8 cellular contexts compared by ENCODE assay signal in genomic region chr5:132883261-132883834, GRCh38. TPM values are rescaled to one million over a fixed set of nuclear protein-coding genes. Genes with fewer than 3 reads are reported as not detected.
DNase-seq lines count a peak whose midpoint lies in the region; ATAC-seq, FAIRE-seq and TF ChIP-seq lines count a peak whose summit lies in the region.

No MANE protein-coding gene starts in this region.

- in situ Hi-C loops in mammary epithelial cell (cut with MboI; ENCODE audit: low sequenced_read_pairs in 2 of 2): no loop called here

- H3K9me3 ChIP-seq in mammary epithelial cell (replicated peaks; ENCODE audit: insufficient read depth, low read length): no peaks in the 10 kb centered on the region
- H3K9me3 ChIP-seq in kidney (ENCODE audit: control insufficient read depth in 1 of 2, low read length in 2 of 2): no peaks in the 10 kb centered on the region

- intact Hi-C loops in mammary epithelial cell (cut with micrococcal nuclease): loop anchor here (1.0 to 5.0 kb wide), 2 partner anchors 53 to 356 kb away; partner anchors contain the start of gene SHROOM1
- intact Hi-C loops in kidney (cut with DNase I): no loop called here

- H3K4me1 ChIP-seq in mammary epithelial cell (ENCODE audit: insufficient read depth, low read length): no peaks in the 10 kb centered on the region
- no peaks in the 10 kb centered on the region for H3K4me1 ChIP-seq in kidney (ENCODE audit: control insufficient read depth in 1 of 2, insufficient read depth in 1 of 2, low read depth in 1 of 2, low read length in 2 of 2)

- no peak for DNase-seq in activated naive CD8-positive, alpha-beta T cell treated with anti-CD3 and anti-CD28 coated beads, Interleukin-2, amount 10 ng/mL, durations not matched to agents 7 days and 5 days
- DNase-seq in activated naive CD8-positive, alpha-beta T cell treated with anti-CD3 and anti-CD28 coated beads for 36 hours: no peak
- DNase-seq in HT1080 (ENCODE audit: low read depth) (peak; percentile 69), RKO (ENCODE audit: low spot score) (peak; percentile 88), mammary epithelial cell (peak; percentile 49), kidney (no peak), stromal cell of bone marrow (ENCODE audit: low read depth) (peak; percentile 52), NK-92 (lab: John Stamatoyannopoulos, UW; ENCODE audit: unreplicated experiment) (no peak)

- H3K27me3 Mint-ChIP-seq in activated naive CD8-positive, alpha-beta T cell treated with anti-CD3 and anti-CD28 coated beads, Interleukin-2, amount 10 ng/mL, durations not matched to agents 7 days and 5 days: no peaks in the 10 kb centered on the region
- no peaks in the 10 kb centered on the region for H3K27me3 Mint-ChIP-seq in activated naive CD8-positive, alpha-beta T cell treated with anti-CD3 and anti-CD28 coated beads for 36 hours

- dilution Hi-C loops in mammary epithelial cell (cut with HindIII; ENCODE audit: low sequenced_read_pairs): loop anchor here (5.0 kb wide), 1 partner anchor 69 kb away; no protein-coding TSS in a partner anchor

- peaks cover 20% of the 10 kb centered on the region for H3K36me3 Mint-ChIP-seq in activated naive CD8-positive, alpha-beta T cell treated with anti-CD3 and anti-CD28 coated beads, Interleukin-2, amount 10 ng/mL, durations not matched to agents 7 days and 5 days
- peaks cover 8% of the 10 kb centered on the region for H3K36me3 Mint-ChIP-seq in activated naive CD8-positive, alpha-beta T cell treated with anti-CD3 and anti-CD28 coated beads for 36 hours

- CTCF ChIA-PET in mammary epithelial cell (lab: Charles Lee; ENCODE audit: low non-redundant PET): interaction anchor here (0.6 kb wide), 1 partner anchor 9 kb away, joined by 4 read pairs; no protein-coding TSS in a partner anchor

- H3K9ac ChIP-seq in mammary epithelial cell (ENCODE audit: insufficient read depth, low read length) (no peak overlapping the region), kidney (ENCODE audit: low read length in 2 of 2) (no peak overlapping the region)

- FAIRE-seq in kidney (lab: Jason Lieb, UNC): peak; percentile 44

- H3K36me3 ChIP-seq in mammary epithelial cell (ENCODE audit: insufficient read depth, low read length): peaks cover 54% of the 10 kb centered on the region
- H3K36me3 ChIP-seq in kidney (ENCODE audit: control insufficient read depth in 1 of 2, insufficient read depth in 2 of 2, low read length in 2 of 2): peaks cover 41 to 53% of the 10 kb centered on the region in 2 donors

- peak overlapping the region; percentile 19 for H3K27ac Mint-ChIP-seq in activated naive CD8-positive, alpha-beta T cell treated with anti-CD3 and anti-CD28 coated beads, Interleukin-2, amount 10 ng/mL, durations not matched to agents 7 days and 5 days
- H3K27ac Mint-ChIP-seq in activated naive CD8-positive, alpha-beta T cell treated with anti-CD3 and anti-CD28 coated beads for 36 hours: no peak overlapping the region

- no peak overlapping the region for H3K4me2 ChIP-seq in mammary epithelial cell (ENCODE audit: insufficient read depth, low read depth, low read length)

- no peaks in the 10 kb centered on the region for H3K4me1 Mint-ChIP-seq in activated naive CD8-positive, alpha-beta T cell treated with anti-CD3 and anti-CD28 coated beads, Interleukin-2, amount 10 ng/mL, durations not matched to agents 7 days and 5 days
- peaks cover 8% of the 10 kb centered on the region for H3K4me1 Mint-ChIP-seq in activated naive CD8-positive, alpha-beta T cell treated with anti-CD3 and anti-CD28 coated beads for 36 hours

- peak; percentile 76 for ATAC-seq in activated naive CD8-positive, alpha-beta T cell treated with anti-CD3 and anti-CD28 coated beads, Interleukin-2, amount 10 ng/mL, durations not matched to agents 7 days and 5 days (ENCODE audit: low read depth)

- no peaks in the 10 kb centered on the region for H3K27me3 ChIP-seq in mammary epithelial cell (ENCODE audit: insufficient read depth, low read length)

- H3K79me2 ChIP-seq in mammary epithelial cell (ENCODE audit: insufficient read depth, low read length): no peaks in the 10 kb centered on the region

- POLR2A ChIA-PET in activated naive CD8-positive, alpha-beta T cell treated with anti-CD3 and anti-CD28 coated beads, Interleukin-2, amount 10 ng/mL, durations not matched to agents 7 days and 5 days (lab: Charles Lee): interaction anchor here (1.2 kb wide), 1 partner anchor 17 kb away, joined by 3 read pairs; the partner anchor contains the start of genes GDF9 and UQCRQ

- TF ChIP-seq CTCF in mammary epithelial cell (conservative IDR thresholded peaks at IDR 0.05 in 1 of 2, IDR thresholded peaks at IDR 0.05 in 1 of 2; ENCODE audit: extremely low read depth in 1 of 2, insufficient read depth in 1 of 2, low read depth in 1 of 2, low read length in 2 of 2) (peak; percentile 56 to 69), kidney (IDR thresholded peaks at IDR 0.05; ENCODE audit: borderline replicate concordance, extremely low read depth, insufficient read depth) (peak; percentile 66)

- no peak overlapping the region for H2AFZ ChIP-seq in mammary epithelial cell (ENCODE audit: low read depth, low read length)

- H3K4me3 Mint-ChIP-seq in activated naive CD8-positive, alpha-beta T cell treated with anti-CD3 and anti-CD28 coated beads, Interleukin-2, amount 10 ng/mL, durations not matched to agents 7 days and 5 days: no peak overlapping the region
- no peak overlapping the region for H3K4me3 Mint-ChIP-seq in activated naive CD8-positive, alpha-beta T cell treated with anti-CD3 and anti-CD28 coated beads for 36 hours

- no peaks in the 10 kb centered on the region for H4K20me1 ChIP-seq in mammary epithelial cell (ENCODE audit: insufficient read depth, low read length)

- no TSS peak for BruUV-seq in mammary epithelial cell (replicated peaks; lab: Mats Ljungman, UMichigan)

- H3K4me3 ChIP-seq in mammary epithelial cell (replicated peaks in 1 of 3; ENCODE audit: insufficient read depth in 1 of 3, low read depth in 2 of 3, low read length in 3 of 3) (no peak overlapping the region), kidney (ENCODE audit: low read length in 2 of 2) (no peak overlapping the region)

- H3K9me3 Mint-ChIP-seq in activated naive CD8-positive, alpha-beta T cell treated with anti-CD3 and anti-CD28 coated beads, Interleukin-2, amount 10 ng/mL, durations not matched to agents 7 days and 5 days: no peaks in the 10 kb centered on the region
- H3K9me3 Mint-ChIP-seq in activated naive CD8-positive, alpha-beta T cell treated with anti-CD3 and anti-CD28 coated beads for 36 hours: no peaks in the 10 kb centered on the region

- 21% methylated on average over 2 of the region's 2 CpGs for WGBS in mammary epithelial cell (ENCODE audit: low coverage, missing lambda C conversion rate)

- H3K27ac ChIP-seq in mammary epithelial cell (ENCODE audit: insufficient read depth, low read depth, low read length) (no peak overlapping the region), kidney (ENCODE audit: low read depth in 2 of 2, low read length in 2 of 2) (no peak overlapping the region)

RNA-seq across cellular contexts. Expression of gene LEAP2, which starts 9.9 kb away (rescaled TPM):
- total RNA-seq in activated naive CD8-positive, alpha-beta T cell treated with anti-CD3 and anti-CD28 coated beads, Interleukin-2, amount 10 ng/mL, durations not matched to agents 7 days and 5 days: 1 to 10 TPM; 4.4 to 4.5 TPM
- 1 to 10 TPM; 1.8 TPM for total RNA-seq in activated naive CD8-positive, alpha-beta T cell treated with anti-CD3 and anti-CD28 coated beads for 36 hours
- total RNA-seq in HT1080 (2014; rRNA removed; shearing (Covaris generic)): 0.21 and 0.77 TPM in 2 replicates
- 0.09 and 0.21 TPM in 2 replicates for polyA plus RNA-seq in HT1080 (2015; cell fraction: cytosol; rRNA removed)
- 3.6 and 4.2 TPM in 2 replicates for polyA plus RNA-seq in HT1080 (2015; cell fraction: nucleus; rRNA removed)
- under 1 TPM; 0.17 to 0.80 TPM for total RNA-seq in mammary epithelial cell
- polyA plus RNA-seq in mammary epithelial cell: 0.41 TPM
- polyA minus RNA-seq in mammary epithelial cell: not detected
- total RNA-seq in kidney: 1.5 TPM
- polyA plus RNA-seq in kidney (ENCODE audit: insufficient read depth, low read depth, low replicate concordance): 6.9 TPM

RNA-seq across cellular contexts. Expression of gene UQCRQ, which starts 16.9 kb away (rescaled TPM):
- 100 to 1,000 TPM; 278 to 286 TPM for total RNA-seq in activated naive CD8-positive, alpha-beta T cell treated with anti-CD3 and anti-CD28 coated beads, Interleukin-2, amount 10 ng/mL, durations not matched to agents 7 days and 5 days
- 100 to 1,000 TPM; 652 to 654 TPM for total RNA-seq in activated naive CD8-positive, alpha-beta T cell treated with anti-CD3 and anti-CD28 coated beads for 36 hours
- 201 and 373 TPM in 2 replicates for total RNA-seq in HT1080 (2014; rRNA removed; shearing (Covaris generic))
- polyA plus RNA-seq in HT1080 (2015; cell fraction: cytosol; rRNA removed): 176 and 307 TPM in 2 replicates
- 75.7 and 109 TPM in 2 replicates for polyA plus RNA-seq in HT1080 (2015; cell fraction: nucleus; rRNA removed)
- total RNA-seq in mammary epithelial cell (100 to 1,000 TPM in 1 of 2 donors, 10 to 100 TPM in 1; 45.3 to 461 TPM), kidney (306 TPM)
- polyA plus RNA-seq in mammary epithelial cell (192 TPM), kidney (ENCODE audit: insufficient read depth, low read depth, low replicate concordance) (1,158 TPM)
- polyA minus RNA-seq in mammary epithelial cell: 19.3 TPM

RNA-seq across cellular contexts. Expression of gene GDF9, which starts 17.1 kb away (rescaled TPM):
- under 1 TPM; 0.77 to 0.80 TPM for total RNA-seq in activated naive CD8-positive, alpha-beta T cell treated with anti-CD3 and anti-CD28 coated beads, Interleukin-2, amount 10 ng/mL, durations not matched to agents 7 days and 5 days
- under 1 TPM; 0.26 to 0.29 TPM for total RNA-seq in activated naive CD8-positive, alpha-beta T cell treated with anti-CD3 and anti-CD28 coated beads for 36 hours
- total RNA-seq in HT1080 (2014; rRNA removed; shearing (Covaris generic)): 0.21 TPM in 1 of 2 replicates, not detected in the other
- 0.29 and 0.34 TPM in 2 replicates for polyA plus RNA-seq in HT1080 (2015; cell fraction: cytosol; rRNA removed)
- polyA plus RNA-seq in HT1080 (2015; cell fraction: nucleus; rRNA removed): 0.67 and 0.91 TPM in 2 replicates
- total RNA-seq in mammary epithelial cell: under 1 TPM; 0.50 to 0.66 TPM
- polyA plus RNA-seq in mammary epithelial cell: 0.25 TPM
- not detected for polyA minus RNA-seq in mammary epithelial cell
- 0.88 TPM for total RNA-seq in kidney
- polyA plus RNA-seq in kidney (ENCODE audit: insufficient read depth, low read depth, low replicate concordance): 0.88 TPM

RNA-seq across cellular contexts. Expression of gene SHROOM1, which starts 52.9 kb away (rescaled TPM):
- total RNA-seq in activated naive CD8-positive, alpha-beta T cell treated with anti-CD3 and anti-CD28 coated beads, Interleukin-2, amount 10 ng/mL, durations not matched to agents 7 days and 5 days: 1 to 10 TPM; 4.0 to 6.3 TPM
- total RNA-seq in activated naive CD8-positive, alpha-beta T cell treated with anti-CD3 and anti-CD28 coated beads for 36 hours: 1 to 10 TPM; 1.8 to 2.3 TPM
- 9.3 and 10.3 TPM in 2 replicates for total RNA-seq in HT1080 (2014; rRNA removed; shearing (Covaris generic))
- polyA plus RNA-seq in HT1080 (2015; cell fraction: cytosol; rRNA removed): 8.5 and 13.4 TPM in 2 replicates
- 25.8 and 30.6 TPM in 2 replicates for polyA plus RNA-seq in HT1080 (2015; cell fraction: nucleus; rRNA removed)
- total RNA-seq in mammary epithelial cell: 10 to 100 TPM in 1 of 2 donors, 1 to 10 TPM in 1; 4.7 to 13.0 TPM
- polyA plus RNA-seq in mammary epithelial cell: 5.7 TPM
- polyA minus RNA-seq in mammary epithelial cell: 0.31 TPM
- 13.4 TPM for total RNA-seq in kidney
- polyA plus RNA-seq in kidney (ENCODE audit: insufficient read depth, low read depth, low replicate concordance): 7.8 TPM

Comparison
In these comparisons a context has a peak if more than half of its experiments do, and no peak if none do; other contexts are left out.
1. DNase-seq: peak in HT1080 (single experiment), RKO (single experiment), mammary epithelial cell (single experiment) and stromal cell of bone marrow (single experiment); none in activated naive CD8-positive, alpha-beta T cell treated with anti-CD3 and anti-CD28 coated beads, Interleukin-2, amount 10 ng/mL, durations not matched to agents 7 days and 5 days (single experiment), activated naive CD8-positive, alpha-beta T cell treated with anti-CD3 and anti-CD28 coated beads for 36 hours (single experiment), kidney (single experiment) and NK-92 (single experiment).